In genomic region chr9:108478431-108478837, GRCh38 we compare ENCODE assay signal across 1 cellular context.
TF ChIP-seq lines count a peak whose summit lies in the region.

No MANE protein-coding gene starts in this region.

TF ChIP-seq in SK-N-SH, 30 proteins besides CTCF, POLR2A, EP300 and RAD21 (continued from another document):
- TF ChIP-seq GABPA (IDR thresholded peaks at IDR 0.05; ENCODE audit: low read depth): no peak; the same call in 1 of the 2 replicates
- peak; percentile 99 for TF ChIP-seq JUND (IDR thresholded peaks at IDR 0.05)
- TF ChIP-seq, protein P1, sequence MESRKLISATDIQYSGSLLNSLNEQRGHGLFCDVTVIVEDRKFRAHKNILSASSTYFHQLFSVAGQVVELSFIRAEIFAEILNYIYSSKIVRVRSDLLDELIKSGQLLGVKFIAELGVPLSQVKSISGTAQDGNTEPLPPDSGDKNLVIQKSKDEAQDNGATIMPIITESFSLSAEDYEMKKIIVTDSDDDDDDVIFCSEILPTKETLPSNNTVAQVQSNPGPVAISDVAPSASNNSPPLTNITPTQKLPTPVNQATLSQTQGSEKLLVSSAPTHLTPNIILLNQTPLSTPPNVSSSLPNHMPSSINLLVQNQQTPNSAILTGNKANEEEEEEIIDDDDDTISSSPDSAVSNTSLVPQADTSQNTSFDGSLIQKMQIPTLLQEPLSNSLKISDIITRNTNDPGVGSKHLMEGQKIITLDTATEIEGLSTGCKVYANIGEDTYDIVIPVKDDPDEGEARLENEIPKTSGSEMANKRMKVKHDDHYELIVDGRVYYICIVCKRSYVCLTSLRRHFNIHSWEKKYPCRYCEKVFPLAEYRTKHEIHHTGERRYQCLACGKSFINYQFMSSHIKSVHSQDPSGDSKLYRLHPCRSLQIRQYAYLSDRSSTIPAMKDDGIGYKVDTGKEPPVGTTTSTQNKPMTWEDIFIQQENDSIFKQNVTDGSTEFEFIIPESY (IDR thresholded peaks at IDR 0.05; ENCODE audit: borderline replicate concordance, low read depth): peak; percentile 86
- no peak for TF ChIP-seq YY1 (IDR thresholded peaks at IDR 0.05; ENCODE audit: low read depth)
- TF ChIP-seq POLR2AphosphoS5 (IDR thresholded peaks at IDR 0.05; ENCODE audit: low read depth, low read length): peak; percentile 92
